Comparison of ENCODE assay signal across 8 cellular contexts in genomic region chr2:174012347-174013309, GRCh38. TPM values are rescaled to one million over a fixed set of nuclear protein-coding genes. Genes with fewer than 3 reads are reported as not detected.
DNase-seq lines count a peak whose midpoint lies in the region; ATAC-seq, FAIRE-seq and TF ChIP-seq lines count a peak whose summit lies in the region.

No MANE protein-coding gene starts in this region.

- H2AFZ ChIP-seq in astrocyte (ENCODE audit: low read depth, low read length), result peak overlapping the region; percentile 94

- peaks cover 7% of the 10 kb centered on the region for H3K4me1 Mint-ChIP-seq in astrocyte (ENCODE audit: low read depth, unreplicated experiment)

- no peaks in the 10 kb centered on the region for H3K79me2 ChIP-seq in astrocyte (ENCODE audit: insufficient read depth, low read length)

- H4K20me1 ChIP-seq in astrocyte (ENCODE audit: insufficient read depth, low read length), result no peaks in the 10 kb centered on the region

- H3K27me3 ChIP-seq in Peyer's patch (no peaks in the 10 kb centered on the region), astrocyte (ENCODE audit: insufficient read depth, low read length) (no peaks in the 10 kb centered on the region), sigmoid colon (no peaks in the 10 kb centered on the region)

- FAIRE-seq in astrocyte (lab: Jason Lieb, UNC), result no peak
- FAIRE-seq in RCC 7860 (lab: Jason Lieb, UNC), result no peak

- H3K27me3 Mint-ChIP-seq in astrocyte (ENCODE audit: low read depth, unreplicated experiment), result peaks cover 1% of the 10 kb centered on the region

- WGBS in sigmoid colon, 2 donors, result 24 to 27% methylated on average over 56 of the region's 56 CpGs

- peak overlapping the region; percentile 79 for H3K9ac ChIP-seq in astrocyte (ENCODE audit: low read length)

- no peaks in the 10 kb centered on the region for H3K9me3 Mint-ChIP-seq in astrocyte (ENCODE audit: unreplicated experiment)

- DNase-seq in ELF-1 (ENCODE audit: low read depth, low spot score) (peak; percentile 73), Peyer's patch (peak; percentile 25 to 76 (median 68)), astrocyte (ENCODE audit: low read depth) (no peak), hypothalamus (lab: John Stamatoyannopoulos, UW) (peak in 44 of 51 donors; percentile 10 to 76 (median 46)), sigmoid colon (peak; percentile 92), NCI-H2196 treated with DMSO at 0.1 percent for 48 hours (lab: John Stamatoyannopoulos, UW; ENCODE audit: unreplicated experiment) (no peak), RCC 7860 (ENCODE audit: low spot score) (no peak)

- H3K4me3 ChIP-seq in Peyer's patch, result peak overlapping the region; percentile 41 to 60 (median 51)
- H3K4me3 ChIP-seq in astrocyte (ENCODE audit: insufficient read depth, low read depth, low read length), result peak overlapping the region; percentile 38
- peak overlapping the region; percentile 37 to 62 (median 59) for H3K4me3 ChIP-seq in sigmoid colon

- H3K4me1 ChIP-seq in Peyer's patch (peaks cover 0 to 4% (median 0%) of the 10 kb centered on the region in 4 donors), astrocyte (ENCODE audit: insufficient read depth, low read length) (peaks cover 23% of the 10 kb centered on the region), sigmoid colon (peaks cover 0 to 26% (median 14%) of the 10 kb centered on the region in 4 donors)

- ATAC-seq in GM21786 (IDR thresholded peaks at IDR 0.05; ENCODE audit: unreplicated experiment), result no peak

- H3K9me3 ChIP-seq in Peyer's patch (no peaks in the 10 kb centered on the region), astrocyte (ENCODE audit: insufficient read depth, low read depth, low read length) (no peaks in the 10 kb centered on the region), sigmoid colon (no peaks in the 10 kb centered on the region)

- peak overlapping the region; percentile 66 to 89 (median 80) for H3K27ac ChIP-seq in Peyer's patch
- no peak overlapping the region for H3K27ac ChIP-seq in astrocyte (ENCODE audit: low read depth, low read length)
- peak overlapping the region; percentile 85 to 95 (median 93) for H3K27ac ChIP-seq in sigmoid colon

- H3K4me3 Mint-ChIP-seq in astrocyte (ENCODE audit: unreplicated experiment), result no peak overlapping the region

- no peaks in the 10 kb centered on the region for H3K36me3 ChIP-seq in Peyer's patch
- no peaks in the 10 kb centered on the region for H3K36me3 ChIP-seq in astrocyte (ENCODE audit: insufficient read depth, low read length)
- H3K36me3 ChIP-seq in sigmoid colon, result no peaks in the 10 kb centered on the region

- no peak for TF ChIP-seq POLR2A in Peyer's patch (IDR thresholded peaks at IDR 0.05)
- peak in 1 of 2 donors; percentile 51 for TF ChIP-seq POLR2A in sigmoid colon (IDR thresholded peaks at IDR 0.05)

- H3K36me3 Mint-ChIP-seq in astrocyte (ENCODE audit: low read depth, unreplicated experiment), result no peaks in the 10 kb centered on the region

- H3K4me2 ChIP-seq in astrocyte (ENCODE audit: low read length), result peak overlapping the region; percentile 88

- H3K27ac Mint-ChIP-seq in astrocyte (ENCODE audit: unreplicated experiment), result no peak overlapping the region

- no peak for TF ChIP-seq EP300 in sigmoid colon (IDR thresholded peaks at IDR 0.05)

- intact Hi-C loops in sigmoid colon (cut with DNase I), result loop anchor here (2.0 kb wide), 1 partner anchor 48 kb away; the partner anchor contains the start of gene SP3

- TF ChIP-seq CTCF in Peyer's patch (IDR thresholded peaks at IDR 0.05) (no peak), astrocyte (IDR thresholded peaks at IDR 0.05; ENCODE audit: insufficient read depth, low read depth, low read length) (no peak), sigmoid colon (IDR thresholded peaks at IDR 0.05) (no peak)

RNA-seq across cellular contexts. Expression of gene SP3, which starts 47.5 kb away (rescaled TPM):
- 100 to 1,000 TPM in 1 of 4 donors, 10 to 100 TPM in 3; 57.1 to 106 (median 86.3) TPM for total RNA-seq in Peyer's patch
- total RNA-seq in astrocyte, result 58.8 and 59.6 TPM in 2 replicates
- 100 to 1,000 TPM in 3 of 4 donors, 10 to 100 TPM in 1; 67.9 to 120 (median 107) TPM for total RNA-seq in sigmoid colon
- polyA plus RNA-seq in sigmoid colon, result 10 to 100 TPM; 24.6 to 32.4 (median 25.0) TPM

Comparison
In these comparisons a context has a peak if more than half of its experiments do, and no peak if none do; other contexts are left out.
1. DNase-seq: peak in ELF-1 (single experiment), Peyer's patch (3 of 3), hypothalamus (44 of 51) and sigmoid colon (single experiment); none in astrocyte (single experiment), NCI-H2196 treated with DMSO at 0.1 percent for 48 hours (single experiment) and RCC 7860 (single experiment).
2. Peak in every context shown above with its lines, with median percentiles within 50 percentile points of each other: H3K4me3 ChIP-seq.